Comparison of ENCODE assay signal across 30 cellular contexts in the genomic region with DNA sequence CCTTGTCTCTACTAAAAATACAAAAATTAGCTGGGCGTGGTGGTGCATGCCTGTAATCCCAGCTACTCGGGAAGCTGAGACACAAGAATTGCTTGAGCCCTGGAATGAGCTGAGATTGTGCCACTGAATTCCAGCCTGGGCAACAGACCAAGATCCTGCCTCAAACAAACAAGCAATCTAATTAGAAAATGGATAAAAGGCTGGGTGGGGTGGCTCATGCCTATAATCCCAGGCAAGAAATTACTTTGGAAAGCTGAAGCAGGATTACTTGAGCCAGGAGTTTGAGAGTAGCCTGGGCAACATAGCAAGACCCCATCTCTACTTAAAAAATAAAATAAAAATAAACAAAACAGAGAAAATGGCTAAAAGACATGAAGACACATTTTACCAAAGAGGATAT.
DNase-seq lines count a peak whose midpoint lies in the region; ATAC-seq and TF ChIP-seq lines count a peak whose summit lies in the region.
"Had no signal": no experiment of that assay in that cellular context is flagged by ENCODE, and none has a peak within 500 bp of the region (broad histone marks: within the 10 kb centered on the region; RNA-seq: fewer than 3 reads in every experiment).

No MANE protein-coding gene starts in this region.

- no peaks in the 10 kb centered on the region for H3K27me3 ChIP-seq in AG04450 (ENCODE audit: control insufficient read depth, insufficient read depth, low read length)
- no peaks in the 10 kb centered on the region for H3K27me3 ChIP-seq in gastroesophageal sphincter
- H3K27me3 ChIP-seq: SJSA1, upper lobe of right lung had no signal

- TF ChIP-seq CTCF in AG04450 (IDR thresholded peaks at IDR 0.05; ENCODE audit: low read depth, low read length) (no peak), HFFc6 (IDR thresholded peaks at IDR 0.05) (no peak), coronary artery (IDR thresholded peaks at IDR 0.05) (no peak), gastroesophageal sphincter (IDR thresholded peaks at IDR 0.05) (no peak)

- DNase-seq in AG04450 (ENCODE audit: low read depth, low spot score): peak; percentile 10
- peak; percentile 39 for DNase-seq in HFFc6
- DNase-seq in coronary artery (ENCODE audit: low spot score): no peak
- no peak for DNase-seq in 8988T
- DNase-seq in Kasumi-1 (lab: John Stamatoyannopoulos, UW): no peak
- no peak for DNase-seq in middle frontal gyrus (ENCODE audit: extremely low spot score, low spot score)
- no peak for DNase-seq in NCI-H1694 (lab: John Stamatoyannopoulos, UW)
- DNase-seq: activated CD4-positive, alpha-beta T cell treated with anti-CD3 and anti-CD28 coated beads for 48 hours; activated CD8-positive, alpha-beta memory T cell treated with anti-CD3 and anti-CD28 coated beads for 24 hours; CD8-positive, alpha-beta T cell; effector memory CD8-positive, alpha-beta T cell; erythroblast; HCEC 1CT; hippocampal formation; NCI-H1048; NCI-H1694 treated with DMSO at 0.1 percent for 48 hours; NCI-H446; NCI-H748 treated with DMSO at 0.1 percent for 48 hours; occipital lobe; RPMI8226; stimulated activated CD4-positive, alpha-beta T cell treated with anti-CD3 and anti-CD28 coated beads, Interleukin-15, amount 100 ng/mL, for 24 hours; upper lobe of right lung; WERI-Rb-1 had no signal

- H3K4me3 Mint-ChIP-seq in HFFc6: no peak overlapping the region
- H3K4me3 Mint-ChIP-seq: activated naive CD8-positive, alpha-beta T cell; CD8-positive, alpha-beta T cell; effector memory CD8-positive, alpha-beta T cell; natural killer cell treated with Interleukin-12 subunit alpha and Interleukin-12 subunit beta and Interleukin-15 and Interleukin-18, amount 100 ng/mL, for 72 hours; stimulated activated effector memory CD8-positive, alpha-beta T cell treated with anti-CD3 and anti-CD28 coated beads, Interleukin-12 subunit alpha, Interleukin-12 subunit beta, amount 100 ng/mL, for 72 hours had no signal

- H3K27ac ChIP-seq in AG04450 (ENCODE audit: low read depth, low read length) (no peak overlapping the region), coronary artery (peak overlapping the region; percentile 46 to 62), gastroesophageal sphincter (peak overlapping the region in 2 of 4 donors; percentile 75)
- H3K27ac ChIP-seq: SJSA1, upper lobe of right lung, WERI-Rb-1 had no signal

- no peak overlapping the region for H3K27ac Mint-ChIP-seq in HFFc6
- H3K27ac Mint-ChIP-seq: activated naive CD8-positive, alpha-beta T cell; CD8-positive, alpha-beta T cell; effector memory CD8-positive, alpha-beta T cell; natural killer cell treated with Interleukin-12 subunit alpha and Interleukin-12 subunit beta and Interleukin-15 and Interleukin-18, amount 100 ng/mL, for 72 hours; stimulated activated effector memory CD8-positive, alpha-beta T cell treated with anti-CD3 and anti-CD28 coated beads, Interleukin-12 subunit alpha, Interleukin-12 subunit beta, amount 100 ng/mL, for 72 hours had no signal

- 40 to 63% methylated on average over 2 of the region's 2 CpGs for WGBS in gastroesophageal sphincter (ENCODE audit: low coverage in 1 of 2), 2 donors

- peaks cover 0 to 8% of the 10 kb centered on the region in 2 donors for H3K36me3 ChIP-seq in gastroesophageal sphincter
- H3K36me3 ChIP-seq: SJSA1, upper lobe of right lung, WERI-Rb-1 had no signal

- peaks cover 25% of the 10 kb centered on the region for H3K36me3 Mint-ChIP-seq in HFFc6 (ENCODE audit: low read depth)
- H3K36me3 Mint-ChIP-seq: stimulated activated effector memory CD8-positive, alpha-beta T cell treated with anti-CD3 and anti-CD28 coated beads, Interleukin-12 subunit alpha, Interleukin-12 subunit beta, amount 100 ng/mL, for 72 hours had no signal

- H3K9me3 ChIP-seq in AG04450 (ENCODE audit: control insufficient read depth, insufficient read depth, low read length) (no peaks in the 10 kb centered on the region), gastroesophageal sphincter (peaks cover 0 to 8% (median 0%) of the 10 kb centered on the region in 3 donors)
- H3K9me3 ChIP-seq: SJSA1 had no signal

- no peaks in the 10 kb centered on the region; the same call in 1 of the 2 replicates for H3K9me3 Mint-ChIP-seq in HFFc6

- TF ChIP-seq EP300 in gastroesophageal sphincter (IDR thresholded peaks at IDR 0.05): no peak

- peaks cover 14% of the 10 kb centered on the region for H3K4me1 Mint-ChIP-seq in HFFc6 (ENCODE audit: low read depth)
- H3K4me1 Mint-ChIP-seq: stimulated activated effector memory CD8-positive, alpha-beta T cell treated with anti-CD3 and anti-CD28 coated beads, Interleukin-12 subunit alpha, Interleukin-12 subunit beta, amount 100 ng/mL, for 72 hours had no signal

- CTCF ChIA-PET in AG04450 (lab: Charles Lee): interaction anchor here (0.6 kb wide), 1 partner anchor 86 kb away, joined by 3 read pairs; no protein-coding TSS in a partner anchor

- peaks cover 9% of the 10 kb centered on the region for H3K27me3 Mint-ChIP-seq in HFFc6 (ENCODE audit: insufficient read depth)
- H3K27me3 Mint-ChIP-seq: effector memory CD8-positive, alpha-beta T cell; natural killer cell treated with Interleukin-12 subunit alpha and Interleukin-12 subunit beta and Interleukin-15 and Interleukin-18, amount 100 ng/mL, for 72 hours had no signal

- H3K4me1 ChIP-seq in gastroesophageal sphincter: peaks cover 3 to 58% (median 9%) of the 10 kb centered on the region in 3 donors
- H3K4me1 ChIP-seq: SJSA1 had no signal

- POLR2A ChIA-PET in AG04450 (lab: Yijun Ruan, JAX): interaction anchor here (2.5 kb wide), 1 partner anchor 53 kb away, joined by 8 read pairs; no protein-coding TSS in a partner anchor

- ATAC-seq in gastroesophageal sphincter: peak; percentile 52
- ATAC-seq: CD8-positive, alpha-beta T cell; effector memory CD8-positive, alpha-beta T cell; GM12878; natural killer cell treated with Interleukin-12 subunit alpha and Interleukin-12 subunit beta and Interleukin-15 and Interleukin-18, amount 100 ng/mL, for 72 hours; stimulated activated effector memory CD8-positive, alpha-beta T cell treated with anti-CD3 and anti-CD28 coated beads, Interleukin-12 subunit alpha, Interleukin-12 subunit beta, amount 100 ng/mL, for 72 hours; upper lobe of right lung had no signal

- H3K4me3 ChIP-seq in AG04450 (ENCODE audit: low read depth, low read length) (no peak overlapping the region), coronary artery (no peak overlapping the region), gastroesophageal sphincter (no peak overlapping the region)
- H3K4me3 ChIP-seq: GM12878, lung, SJSA1, upper lobe of right lung had no signal

- TF ChIP-seq POLR2A in gastroesophageal sphincter (IDR thresholded peaks at IDR 0.05): no peak

Comparison
In these comparisons a context has a peak if more than half of its experiments do, and no peak if none do; other contexts are left out.
1. DNase-seq: peak in AG04450 (single experiment) and HFFc6 (single experiment); none in coronary artery (single experiment), 8988T (single experiment), Kasumi-1 (0 of 2), middle frontal gyrus (single experiment) and NCI-H1694 (single experiment).